ENCODE assay signal across 15 cellular contexts in genomic region chr20:58922036-58922435, GRCh38.
A peak's percentile ranks its signal among the peaks of the same experiment; 100 is the strongest.
DNase-seq lines count a peak whose midpoint lies in the region; ATAC-seq and TF ChIP-seq lines count a peak whose summit lies in the region.
"Had no signal": no experiment of that assay in that cellular context is flagged by ENCODE, and none has a peak within 500 bp of the region (broad histone marks: within the 10 kb centered on the region; RNA-seq: fewer than 3 reads in every experiment).

No MANE protein-coding gene starts in this region.

- H3K4me1 ChIP-seq in parathyroid adenoma, result peaks cover 6% of the 10 kb centered on the region

- no peak overlapping the region for H3K4me2 ChIP-seq in parathyroid adenoma (ENCODE audit: low read length)
- H3K4me2 ChIP-seq: GM23338 had no signal

- ATAC-seq in GM21526 (IDR thresholded peaks at IDR 0.05; ENCODE audit: low FRiP score, unreplicated experiment), result no peak
- ATAC-seq: GM23338, HCT116 had no signal

- no peak overlapping the region for H3K9ac ChIP-seq in parathyroid adenoma

- peak overlapping the region; percentile 59 for H2AFZ ChIP-seq in parathyroid adenoma
- H2AFZ ChIP-seq: GM23338 had no signal

- TF ChIP-seq CTCF in parathyroid adenoma (IDR thresholded peaks at IDR 0.05), result no peak

- H3K36me3 ChIP-seq in parathyroid adenoma (ENCODE audit: control insufficient read depth, insufficient read depth, low read length), result no peaks in the 10 kb centered on the region

- H3K27me3 ChIP-seq in parathyroid adenoma (ENCODE audit: control insufficient read depth, insufficient read depth, low read length), result no peaks in the 10 kb centered on the region

- no peak overlapping the region for H3K4me3 ChIP-seq in parathyroid adenoma (ENCODE audit: low read depth, low read length)
- H3K4me3 ChIP-seq: GM23338 had no signal

- DNase-seq in HuH-7 (ENCODE audit: low spot score), result peak; percentile 30
- peak; percentile 8 for DNase-seq in NCI-H69 (lab: John Stamatoyannopoulos, UW)
- DNase-seq in NCI-H1105 (lab: John Stamatoyannopoulos, UW), result no peak
- DNase-seq in UCSD-AML1 (lab: John Stamatoyannopoulos, UW; ENCODE audit: unreplicated experiment), result no peak
- DNase-seq: C1 segment of cervical spinal cord; Calu3; CD4-positive, alpha-beta memory T cell; DMS53; GF-D8; H9; HFFc6 had no signal

- no peak overlapping the region for H3K27ac ChIP-seq in parathyroid adenoma

- H3K79me2 ChIP-seq in parathyroid adenoma, result no peaks in the 10 kb centered on the region

- no peaks in the 10 kb centered on the region for H3K9me3 ChIP-seq in parathyroid adenoma (ENCODE audit: control insufficient read depth, low read length)

Comparison
In these comparisons a context has a peak if more than half of its experiments do, and no peak if none do; other contexts are left out.
1. DNase-seq: peak in HuH-7 (single experiment) and NCI-H69 (single experiment); none in NCI-H1105 (single experiment) and UCSD-AML1 (single experiment).